Comparison of ENCODE assay signal across 12 cellular contexts in the genomic region with DNA sequence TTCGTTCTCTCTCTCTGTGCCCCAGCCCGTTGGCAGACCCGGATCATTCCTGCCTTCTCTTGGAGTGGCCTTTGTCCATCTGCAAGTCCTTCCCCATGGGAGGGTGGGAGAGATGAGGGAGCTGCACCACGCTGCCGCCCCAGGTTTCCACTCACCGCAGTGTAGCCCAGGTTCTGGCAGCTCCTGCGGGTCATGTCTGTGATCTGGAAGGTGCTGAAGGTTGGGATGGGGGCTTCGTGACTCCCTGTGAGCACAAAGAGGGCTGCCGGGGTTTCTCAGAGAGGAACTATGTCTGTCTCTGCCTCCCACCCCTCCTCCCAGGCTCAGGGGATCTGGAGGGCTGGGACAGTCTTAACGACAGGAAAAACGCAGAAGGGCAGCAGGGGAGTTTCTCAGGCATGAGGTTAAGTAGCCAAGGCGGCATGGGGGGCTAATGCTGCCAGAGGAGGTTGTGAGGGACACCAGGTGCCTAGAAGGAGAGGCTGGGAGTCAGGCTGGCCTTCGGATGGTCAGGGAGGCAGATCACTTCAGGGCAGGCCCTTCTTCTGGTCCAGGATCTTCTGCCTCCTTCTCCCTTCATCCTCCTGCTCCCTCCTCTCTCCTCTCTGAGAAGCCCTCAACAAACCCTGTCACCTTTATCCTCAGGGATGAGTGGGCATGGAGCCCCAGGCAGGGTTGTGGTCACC. TPM values are rescaled to one million over a fixed set of nuclear protein-coding genes. Genes with fewer than 3 reads are reported as not detected.
DNase-seq lines count a peak whose midpoint lies in the region; ATAC-seq, FAIRE-seq and TF ChIP-seq lines count a peak whose summit lies in the region.
"Had no signal": no experiment of that assay in that cellular context is flagged by ENCODE, and none has a peak within 500 bp of the region (broad histone marks: within the 10 kb centered on the region; RNA-seq: fewer than 3 reads in every experiment).

No MANE protein-coding gene starts in this region.

- 66% methylated on average over 13 of the region's 13 CpGs for WGBS in GM12878 (ENCODE audit: insufficient coverage, insufficient replicate concordance, low lambda C conversion rate, missing lambda C conversion rate)

- TF ChIP-seq POLR2A in GM12878 (IDR thresholded peaks at IDR 0.05; ENCODE audit: low read depth, low read length): no peak
- no peak for TF ChIP-seq POLR2A in uterus (IDR thresholded peaks at IDR 0.05)

- TF ChIP-seq EP300 in GM12878 (IDR thresholded peaks at IDR 0.05; ENCODE audit: borderline replicate concordance in 1 of 2, control insufficient read depth in 1 of 2, low read depth in 2 of 2, low read length in 2 of 2): no peak

- CTCF ChIA-PET in GM12878 (lab: Yijun Ruan, JAX): interaction anchor here (1.0 to 6.1 kb wide), 5 partner anchors 17 to 90 kb away, joined by 3 to 52 read pairs (median 12); a partner anchor contains a TSS

- H2AFZ ChIP-seq in GM12878 (ENCODE audit: control insufficient read depth, low read depth, low read length): peak overlapping the region; percentile 90
- H2AFZ ChIP-seq: hepatocyte had no signal

- POLR2A ChIA-PET in GM12878 (lab: Charles Lee): interaction anchor here (0.6 to 2.1 kb wide), 5 partner anchors 8 to 335 kb away, joined by 3 to 6 read pairs (median 5); a partner anchor contains a TSS

- intact Hi-C loops in Right ventricle myocardium superior (cut with DNase I): no loop called here
- intact Hi-C loops in left cardiac atrium (cut with DNase I): no loop called here
- intact Hi-C loops in GM12878 (cut with micrococcal nuclease; ENCODE audit: unreplicated experiment): no loop called here
- intact Hi-C loops in uterus (cut with DNase I; ENCODE audit: low total_unique reads): no loop called here

- H3K27ac ChIP-seq in GM12878 (ENCODE audit: control insufficient read depth, insufficient read depth): peak overlapping the region; percentile 45
- peak overlapping the region; percentile 69 to 84 for H3K27ac ChIP-seq in mucosa of rectum (ENCODE audit: low read depth in 2 of 2, low read length in 2 of 2)
- peak overlapping the region; percentile 79 to 80 for H3K27ac ChIP-seq in uterus
- H3K27ac ChIP-seq in substantia nigra (ENCODE audit: low read depth, low read length, poor library complexity, severe bottlenecking): no peak overlapping the region
- H3K27ac ChIP-seq: hepatocyte, SJSA1 had no signal

- no peaks in the 10 kb centered on the region for H3K79me2 ChIP-seq in GM12878 (ENCODE audit: control insufficient read depth, insufficient read depth, low read length)
- H3K79me2 ChIP-seq: hepatocyte had no signal

- H3K4me2 ChIP-seq in GM12878 (ENCODE audit: control insufficient read depth, insufficient read depth): peak overlapping the region; percentile 82
- H3K4me2 ChIP-seq: hepatocyte had no signal

- SMC1A ChIA-PET in GM12878 (lab: Charles Lee; ENCODE audit: uncharacterized antibody, unreplicated experiment): interaction anchor here (0.7 to 3.3 kb wide), 5 partner anchors 14 to 90 kb away, joined by 3 to 20 read pairs (median 4); a partner anchor contains a TSS

- H4K20me1 ChIP-seq in GM12878 (ENCODE audit: control insufficient read depth, insufficient read depth): no peaks in the 10 kb centered on the region

- in situ Hi-C loops in GM12878 (cut with MboI): no loop called here

- H3K9ac ChIP-seq in GM12878 (ENCODE audit: control insufficient read depth, insufficient read depth, low read length) (peak overlapping the region; percentile 71), mucosa of rectum (ENCODE audit: low read depth in 1 of 2, low read length in 2 of 2) (peak overlapping the region; percentile 15 to 60)

- FAIRE-seq in GM12878 (lab: Jason Lieb, UNC): no peak

- TF ChIP-seq CTCF in GM12878 (IDR thresholded peaks at IDR 0.05 in 2 of 3, conservative IDR thresholded peaks at IDR 0.05 in 1 of 3; ENCODE audit: control insufficient read depth in 2 of 3, extremely low read depth in 1 of 3, insufficient read depth in 1 of 3, low read depth in 3 of 3, low read length in 3 of 3) (no peak), uterus (IDR thresholded peaks at IDR 0.05) (no peak)

- H3K27me3 ChIP-seq in GM12878 (replicated peaks in 1 of 2; ENCODE audit: control insufficient read depth in 2 of 2, insufficient read depth in 2 of 2, low read length in 1 of 2) (no peaks in the 10 kb centered on the region), mucosa of rectum (ENCODE audit: control insufficient read depth in 2 of 2, insufficient read depth in 2 of 2, low read length in 2 of 2) (no peaks in the 10 kb centered on the region), uterus (no peaks in the 10 kb centered on the region)

- TSS peak; percentile 88 for BruUV-seq in GM12878 (replicated peaks; lab: Mats Ljungman, UMichigan)

- H3K4me1 ChIP-seq in GM12878 (ENCODE audit: control insufficient read depth, insufficient read depth, low read length): peaks cover 20% of the 10 kb centered on the region
- peaks cover 16 to 18% of the 10 kb centered on the region in 2 donors for H3K4me1 ChIP-seq in mucosa of rectum (ENCODE audit: control insufficient read depth in 2 of 2, insufficient read depth in 2 of 2, low read length in 2 of 2)
- peaks cover 4 to 7% of the 10 kb centered on the region in 2 donors for H3K4me1 ChIP-seq in uterus

- H3K4me3 ChIP-seq in GM12878 (peak overlapping the region; percentile 53; the same call in 1 of the 2 replicates), mucosa of rectum (ENCODE audit: low read length in 2 of 2) (peak overlapping the region; percentile 51 to 57), uterus (no peak overlapping the region)
- H3K4me3 ChIP-seq: hepatocyte, SJSA1 had no signal

- DNase-seq in Right ventricle myocardium superior: no peak
- DNase-seq in left cardiac atrium: no peak
- no peak for DNase-seq in GM12878 (ENCODE audit: low read depth, low spot score)
- no peak for DNase-seq in uterus
- no peak for DNase-seq in NCI-H774 (lab: John Stamatoyannopoulos, UW)
- no peak for DNase-seq in substantia nigra (lab: John Stamatoyannopoulos, UW)
- DNase-seq: NCI-H1436 treated with DMSO at 0.1 percent for 48 hours had no signal

- H3K9me3 ChIP-seq in GM12878 (replicated peaks; ENCODE audit: control insufficient read depth, insufficient read depth, low read length): no peaks in the 10 kb centered on the region
- H3K9me3 ChIP-seq in mucosa of rectum (ENCODE audit: control insufficient read depth in 2 of 2, low read length in 2 of 2): no peaks in the 10 kb centered on the region
- no peaks in the 10 kb centered on the region for H3K9me3 ChIP-seq in uterus
- H3K9me3 ChIP-seq: SJSA1 had no signal

- H3K36me3 ChIP-seq in GM12878 (ENCODE audit: control insufficient read depth in 2 of 2, insufficient read depth in 2 of 2, low read length in 1 of 2): no peaks in the 10 kb centered on the region; a peak in 1 of 4 replicates
- no peaks in the 10 kb centered on the region for H3K36me3 ChIP-seq in mucosa of rectum (ENCODE audit: control insufficient read depth in 2 of 2, insufficient read depth in 2 of 2, low read length in 2 of 2)
- H3K36me3 ChIP-seq in uterus: no peaks in the 10 kb centered on the region
- H3K36me3 ChIP-seq: SJSA1 had no signal

- ATAC-seq in Right ventricle myocardium superior (ENCODE audit: poor library complexity): peak; percentile 14
- ATAC-seq in left cardiac atrium: no peak
- ATAC-seq in GM12878: peak; percentile 5
- ATAC-seq in HG02610 (IDR thresholded peaks at IDR 0.05; ENCODE audit: unreplicated experiment): no peak

- no peak for TF ChIP-seq RAD21 in GM12878 (IDR thresholded peaks at IDR 0.05; ENCODE audit: insufficient read depth, low read depth, low read length)

- RAD21 ChIA-PET in GM12878 (lab: Charles Lee; ENCODE audit: unreplicated experiment): interaction anchor here (1.1 to 1.6 kb wide), 4 partner anchors 9 to 90 kb away, joined by 3 to 7 read pairs (median 5); a partner anchor contains a TSS

RNA-seq across cellular contexts. Expression of a gene that starts 0.7 kb away (rescaled TPM):
- total RNA-seq in Right ventricle myocardium superior: 1.1 TPM
- total RNA-seq in left cardiac atrium: 1 to 10 TPM; 1.1 to 2.8 TPM
- total RNA-seq in GM12878 (2013; cell fraction: nucleolus; rRNA removed): 22.4 and 23.9 TPM in 2 replicates
- 9.9 and 11.4 TPM in 2 replicates for total RNA-seq in GM12878 (2014; rRNA removed)
- total RNA-seq in GM12878 (2014; rRNA removed; fragmentation: Illumina TruSeq; extraction: Trizol): 4.6 and 5.4 TPM in 2 replicates
- total RNA-seq in GM12878 (2021): 15.9 and 17.4 TPM in 2 replicates
- 1.8 TPM for polyA plus RNA-seq in GM12878 (2011; ENCODE audit: low read depth)
- polyA plus RNA-seq in GM12878 (2011; rRNA removed): 3.7 and 9.7 TPM in 2 replicates
- polyA plus RNA-seq in GM12878 (2011; cell fraction: cytosol; rRNA removed): 11.4 and 13.8 TPM in 2 replicates
- polyA plus RNA-seq in GM12878 (2011; cell fraction: nucleus; rRNA removed): 23.0 and 23.7 TPM in 2 replicates
- polyA plus RNA-seq in GM12878 (2012): 3.4 and 5.8 TPM in 2 replicates
- 2.2 and 4.4 TPM in 2 replicates for polyA plus RNA-seq in GM12878 (2014; fragmentation: Illumina TruSeq; extraction: Trizol)
- polyA plus RNA-seq in GM12878 (2014; fragmentation: Nextera tagmentation; extraction: Ambion mirVana): 1 to 10 TPM in 1 of 2 experiments, under 1 TPM in 1; 0.72 to 1.8 TPM
- polyA plus RNA-seq in GM12878 (2014; rRNA removed): 10.7 and 11.6 TPM in 2 replicates
- polyA plus RNA-seq in GM12878 (2016; fragmentation: Nextera tagmentation; extraction: Ambion mirVana): 1 to 10 TPM; 6.5 to 7.4 TPM
- 8.1 and 15.6 TPM in 2 replicates for polyA minus RNA-seq in GM12878 (2011; rRNA and poly(A)+ RNA removed)
- polyA minus RNA-seq in GM12878 (2011; cell fraction: cytosol; rRNA and poly(A)+ RNA removed): 8.7 and 12.3 TPM in 2 replicates
- polyA minus RNA-seq in GM12878 (2011; cell fraction: nucleus; rRNA and poly(A)+ RNA removed): 19.2 and 32.7 TPM in 2 replicates
- total RNA-seq in uterus: 1 to 10 TPM in 1 of 4 donors, not detected in 3; 6.0 TPM
- total RNA-seq: SJSA1 had no signal

RNA-seq across cellular contexts. Expression of a gene that starts 42.9 kb away (rescaled TPM):
- total RNA-seq in Right ventricle myocardium superior (0.40 TPM), left cardiac atrium (under 1 TPM; 0.05 to 0.12 TPM), GM12878 (2014; rRNA removed) (not detected in 2 replicates), GM12878 (2014; rRNA removed; fragmentation: Illumina TruSeq; extraction: Trizol) (not detected in 2 replicates), GM12878 (2021) (not detected in 2 replicates), uterus (1 to 10 TPM in 1 of 4 donors, not detected in 3; 1.2 TPM)
- total RNA-seq in GM12878 (2013; cell fraction: nucleolus; rRNA removed): not detected in 2 replicates
- not detected for polyA plus RNA-seq in GM12878 (2011; ENCODE audit: low read depth)
- polyA plus RNA-seq in GM12878 (2011; rRNA removed) (0.01 TPM in 1 of 2 replicates, not detected in the other), GM12878 (2014; fragmentation: Illumina TruSeq; extraction: Trizol) (not detected in 2 replicates), GM12878 (2014; fragmentation: Nextera tagmentation; extraction: Ambion mirVana) (not detected), GM12878 (2014; rRNA removed) (not detected in 2 replicates), GM12878 (2016; fragmentation: Nextera tagmentation; extraction: Ambion mirVana) (not detected)
- not detected in 2 replicates for polyA plus RNA-seq in GM12878 (2011; cell fraction: cytosol; rRNA removed)
- 0.10 and 0.16 TPM in 2 replicates for polyA plus RNA-seq in GM12878 (2011; cell fraction: nucleus; rRNA removed)
- not detected in 2 replicates for polyA plus RNA-seq in GM12878 (2012)
- 0.05 TPM in 1 of 2 replicates, not detected in the other for polyA minus RNA-seq in GM12878 (2011; rRNA and poly(A)+ RNA removed)
- polyA minus RNA-seq in GM12878 (2011; cell fraction: cytosol; rRNA and poly(A)+ RNA removed): not detected in 2 replicates
- under 0.01 and 0.10 TPM in 2 replicates for polyA minus RNA-seq in GM12878 (2011; cell fraction: nucleus; rRNA and poly(A)+ RNA removed)
- total RNA-seq: hepatocyte, SJSA1 had no signal
- polyA plus RNA-seq: BJ, hepatocyte had no signal

RNA-seq across cellular contexts. Expression of a gene that starts 44.7 kb away (rescaled TPM):
- total RNA-seq in Right ventricle myocardium superior (2.5 TPM), left cardiac atrium (1 to 10 TPM; 2.1 to 2.5 TPM), GM12878 (2014; rRNA removed) (0.16 and 0.56 TPM in 2 replicates), GM12878 (2014; rRNA removed; fragmentation: Illumina TruSeq; extraction: Trizol) (not detected in 2 replicates), GM12878 (2021) (0.19 TPM in 1 of 2 replicates, not detected in the other), uterus (10 to 100 TPM in 1 of 4 donors, 1 to 10 TPM in 1, under 1 TPM in 2; 0.35 to 19.2 (median 3.6) TPM)
- total RNA-seq in GM12878 (2013; cell fraction: nucleolus; rRNA removed): not detected in 2 replicates
- not detected for polyA plus RNA-seq in GM12878 (2011; ENCODE audit: low read depth)
- polyA plus RNA-seq in GM12878 (2011; rRNA removed) (0.07 and 0.10 TPM in 2 replicates), GM12878 (2014; fragmentation: Illumina TruSeq; extraction: Trizol) (not detected in 2 replicates), GM12878 (2014; fragmentation: Nextera tagmentation; extraction: Ambion mirVana) (not detected), GM12878 (2014; rRNA removed) (0.08 TPM in 1 of 2 replicates, not detected in the other), GM12878 (2016; fragmentation: Nextera tagmentation; extraction: Ambion mirVana) (under 1 TPM in 1 of 2 experiments, not detected in 1; 0.40 TPM)
- 0.19 and 0.20 TPM in 2 replicates for polyA plus RNA-seq in GM12878 (2011; cell fraction: cytosol; rRNA removed)
- 0.83 and 1.3 TPM in 2 replicates for polyA plus RNA-seq in GM12878 (2011; cell fraction: nucleus; rRNA removed)
- not detected in 2 replicates for polyA plus RNA-seq in GM12878 (2012)
- polyA minus RNA-seq in GM12878 (2011; rRNA and poly(A)+ RNA removed): 0.15 and 0.22 TPM in 2 replicates
- not detected in 2 replicates for polyA minus RNA-seq in GM12878 (2011; cell fraction: cytosol; rRNA and poly(A)+ RNA removed)
- 0.24 TPM in 1 of 2 replicates, not detected in the other for polyA minus RNA-seq in GM12878 (2011; cell fraction: nucleus; rRNA and poly(A)+ RNA removed)
- total RNA-seq: SJSA1 had no signal
- polyA plus RNA-seq: hepatocyte had no signal

RNA-seq across cellular contexts. Expression of a gene that starts 48.7 kb away (rescaled TPM):
- 39.4 TPM for total RNA-seq in Right ventricle myocardium superior
- 10 to 100 TPM; 32.0 to 46.2 TPM for total RNA-seq in left cardiac atrium
- total RNA-seq in GM12878 (2013; cell fraction: nucleolus; rRNA removed): 41.6 and 44.9 TPM in 2 replicates
- total RNA-seq in GM12878 (2014; rRNA removed): 79.6 and 92.2 TPM in 2 replicates
- 34.0 and 36.0 TPM in 2 replicates for total RNA-seq in GM12878 (2014; rRNA removed; fragmentation: Illumina TruSeq; extraction: Trizol)
- total RNA-seq in GM12878 (2021): 78.3 and 87.5 TPM in 2 replicates
- 47.3 TPM for polyA plus RNA-seq in GM12878 (2011; ENCODE audit: low read depth)
- 29.2 and 52.8 TPM in 2 replicates for polyA plus RNA-seq in GM12878 (2011; rRNA removed)
- polyA plus RNA-seq in GM12878 (2011; cell fraction: cytosol; rRNA removed): 88.4 and 93.1 TPM in 2 replicates
- polyA plus RNA-seq in GM12878 (2011; cell fraction: nucleus; rRNA removed): 48.7 and 57.5 TPM in 2 replicates
- polyA plus RNA-seq in GM12878 (2012): 53.5 and 59.4 TPM in 2 replicates
- polyA plus RNA-seq in GM12878 (2014; fragmentation: Illumina TruSeq; extraction: Trizol): 121 and 132 TPM in 2 replicates
- 10 to 100 TPM; 23.8 to 30.1 TPM for polyA plus RNA-seq in GM12878 (2014; fragmentation: Nextera tagmentation; extraction: Ambion mirVana)
- polyA plus RNA-seq in GM12878 (2014; rRNA removed): 52.6 and 56.6 TPM in 2 replicates
- polyA plus RNA-seq in GM12878 (2016; fragmentation: Nextera tagmentation; extraction: Ambion mirVana): 10 to 100 TPM; 73.5 to 77.2 TPM
- polyA minus RNA-seq in GM12878 (2011; rRNA and poly(A)+ RNA removed): 60.8 and 108 TPM in 2 replicates
- polyA minus RNA-seq in GM12878 (2011; cell fraction: cytosol; rRNA and poly(A)+ RNA removed): 32.9 and 54.4 TPM in 2 replicates
- 18.6 and 34.4 TPM in 2 replicates for polyA minus RNA-seq in GM12878 (2011; cell fraction: nucleus; rRNA and poly(A)+ RNA removed)
- total RNA-seq in uterus: 10 to 100 TPM; 22.7 to 71.9 (median 29.1) TPM

Comparison
In these comparisons a context has a peak if more than half of its experiments do, and no peak if none do; other contexts are left out.
1. ATAC-seq: peak in Right ventricle myocardium superior (single experiment) and GM12878 (single experiment); none in left cardiac atrium (0 of 2) and HG02610 (single experiment).
2. H3K4me3 ChIP-seq: peak in GM12878 (single experiment) and mucosa of rectum (2 of 2); none in uterus (0 of 2).